ENCODE assay signal across 10 cellular contexts in the genomic region with DNA sequence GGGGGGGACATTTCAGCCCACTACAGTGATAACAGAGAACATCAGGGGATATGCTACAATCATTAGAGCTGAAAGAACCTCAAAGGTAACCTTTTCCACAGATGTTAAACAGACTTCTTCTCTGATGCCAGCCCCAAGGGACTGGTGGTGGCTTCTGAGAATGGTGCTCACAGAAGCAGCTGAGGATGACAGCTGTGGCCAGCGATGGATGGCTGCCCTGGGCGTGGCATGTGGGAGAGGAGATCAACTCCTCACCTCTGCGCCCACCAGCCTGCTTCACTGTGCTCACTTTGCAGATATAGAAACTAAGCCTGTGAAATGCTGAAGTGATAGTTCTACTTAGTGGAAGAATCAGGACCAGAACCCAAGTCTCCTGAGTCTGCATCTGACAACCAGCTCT. TPM values are rescaled to one million over a fixed set of nuclear protein-coding genes. Genes with fewer than 3 reads are reported as not detected.
DNase-seq lines count a peak whose midpoint lies in the region; ATAC-seq and TF ChIP-seq lines count a peak whose summit lies in the region.
"Had no signal": no experiment of that assay in that cellular context is flagged by ENCODE, and none has a peak within 500 bp of the region (broad histone marks: within the 10 kb centered on the region; RNA-seq: fewer than 3 reads in every experiment).

No MANE protein-coding gene starts in this region.

- H3K4me3 Mint-ChIP-seq in naive B cell: peak overlapping the region; percentile 30 to 91 (median 80)
- H3K4me3 Mint-ChIP-seq in CD4-positive, alpha-beta memory T cell: no peak overlapping the region

- H3K9ac ChIP-seq in PC-3 (ENCODE audit: low read length): no peak overlapping the region

- H3K4me3 ChIP-seq in PC-3 (ENCODE audit: low read length): no peak overlapping the region
- H3K4me3 ChIP-seq in CD4-positive, alpha-beta memory T cell (ENCODE audit: low read length in 2 of 2): no peak overlapping the region

- BruUV-seq in PC-3 (replicated peaks; lab: Mats Ljungman, UMichigan): no TSS peak

- peaks cover 62 to 83% (median 71%) of the 10 kb centered on the region in 3 donors for H3K4me1 Mint-ChIP-seq in naive B cell
- H3K4me1 Mint-ChIP-seq in CD4-positive, alpha-beta memory T cell: peaks cover 28 to 60% (median 50%) of the 10 kb centered on the region in 4 donors

- POLR2A ChIA-PET in PC-3 (lab: Charles Lee; ENCODE audit: unreplicated experiment): no interaction called here
- POLR2A ChIA-PET in CD4-positive, alpha-beta memory T cell (lab: Charles Lee; ENCODE audit: partially characterized antibody): interaction anchor here (0.7 to 0.8 kb wide), 2 partner anchors 14 to 76 kb away, joined by 3 read pairs; no protein-coding TSS in a partner anchor

- H3K79me2 ChIP-seq in PC-3 (ENCODE audit: low read length): no peaks in the 10 kb centered on the region

- peak; percentile 80 for ATAC-seq in GM18868 (IDR thresholded peaks at IDR 0.05; ENCODE audit: unreplicated experiment)
- peak; percentile 76 for ATAC-seq in GM21723 (IDR thresholded peaks at IDR 0.05; ENCODE audit: unreplicated experiment)
- peak; percentile 92 for ATAC-seq in HG03469 (IDR thresholded peaks at IDR 0.05; ENCODE audit: unreplicated experiment)
- ATAC-seq in naive B cell (ENCODE audit: low read depth in 2 of 2): peak; percentile 92 to 93
- no peak for ATAC-seq in PC-3

- no peak overlapping the region for H3K27ac ChIP-seq in PC-3 (ENCODE audit: low read length)
- H3K27ac ChIP-seq in CD4-positive, alpha-beta memory T cell (ENCODE audit: low read depth, low read length): no peak overlapping the region

- intact Hi-C loops in PC-3 (cut with micrococcal nuclease): no loop called here
- intact Hi-C loops in CD4-positive, alpha-beta memory T cell (cut with micrococcal nuclease): no loop called here

- H4K20me1 ChIP-seq in PC-3 (ENCODE audit: low read length): no peaks in the 10 kb centered on the region

- no peak overlapping the region for H2AFZ ChIP-seq in PC-3 (ENCODE audit: low read length)

- no peak for TF ChIP-seq CTCF in PC-3 (conservative IDR thresholded peaks at IDR 0.05; ENCODE audit: low read depth, low read length)

- no peaks in the 10 kb centered on the region for H3K27me3 Mint-ChIP-seq in naive B cell
- no peaks in the 10 kb centered on the region for H3K27me3 Mint-ChIP-seq in CD4-positive, alpha-beta memory T cell

- peak overlapping the region; percentile 90 to 99 (median 98) for H3K27ac Mint-ChIP-seq in naive B cell
- H3K27ac Mint-ChIP-seq in CD4-positive, alpha-beta memory T cell: peak overlapping the region in 3 of 7 donors; percentile 35 to 64 (median 57)

- H3K9me3 ChIP-seq in PC-3 (ENCODE audit: low read length): no peaks in the 10 kb centered on the region
- H3K9me3 ChIP-seq in CD4-positive, alpha-beta memory T cell (ENCODE audit: control insufficient read depth in 1 of 2, low read length in 2 of 2): peaks cover 0 to 4% of the 10 kb centered on the region in 2 donors

- CTCF ChIA-PET in PC-3 (lab: Charles Lee): no interaction called here
- CTCF ChIA-PET in CD4-positive, alpha-beta memory T cell (lab: Charles Lee; ENCODE audit: partially characterized antibody): no interaction called here

- no peaks in the 10 kb centered on the region for H3K9me2 ChIP-seq in PC-3 (replicated peaks; ENCODE audit: low read length)

- H3K36me3 ChIP-seq in PC-3 (ENCODE audit: low read depth, low read length): peaks cover 3% of the 10 kb centered on the region; the same call in 1 of the 2 replicates
- H3K36me3 ChIP-seq in CD4-positive, alpha-beta memory T cell (ENCODE audit: insufficient read depth, low read length): no peaks in the 10 kb centered on the region

- no peaks in the 10 kb centered on the region for H3K27me3 ChIP-seq in PC-3 (ENCODE audit: low read length)
- H3K27me3 ChIP-seq in CD4-positive, alpha-beta memory T cell (ENCODE audit: insufficient read depth, low read length): no peaks in the 10 kb centered on the region

- no peaks in the 10 kb centered on the region for H3K4me1 ChIP-seq in PC-3 (ENCODE audit: insufficient read depth, low read length)
- H3K4me1 ChIP-seq in CD4-positive, alpha-beta memory T cell (ENCODE audit: insufficient read depth, low read length): peaks cover 10% of the 10 kb centered on the region

- DNase-seq in naive B cell (peak; percentile 93), PC-3 (no peak), putamen (ENCODE audit: low spot score) (no peak), kidney tubule cell (ENCODE audit: low spot score) (no peak)
- DNase-seq in CD4-positive, alpha-beta memory T cell: no peak
- DNase-seq: NCI-H1417 treated with DMSO at 0.1 percent for 48 hours, retina had no signal

- no peaks in the 10 kb centered on the region for H3F3A ChIP-seq in PC-3 (ENCODE audit: low read length, unreplicated experiment)

- H3K4me2 ChIP-seq in PC-3 (ENCODE audit: low read length): no peak overlapping the region

- peaks cover 4 to 16% of the 10 kb centered on the region in 2 donors for H3K36me3 Mint-ChIP-seq in naive B cell
- peaks cover 29 to 42% of the 10 kb centered on the region in 2 donors for H3K36me3 Mint-ChIP-seq in CD4-positive, alpha-beta memory T cell

- H3K9me3 Mint-ChIP-seq in naive B cell: peaks cover 0 to 11% (median 6%) of the 10 kb centered on the region in 7 donors
- H3K9me3 Mint-ChIP-seq in CD4-positive, alpha-beta memory T cell: peaks cover 0 to 9% (median 7%) of the 10 kb centered on the region in 8 donors

RNA-seq across cellular contexts. Expression of gene FOXN3, which starts 33.0 kb away (rescaled TPM):
- 10 to 100 TPM; 47.8 to 77.5 (median 58.7) TPM for polyA plus RNA-seq in naive B cell (ENCODE audit: low read depth in 6 of 6)
- total RNA-seq in PC-3 (2014; rRNA removed): 13.2 and 13.3 TPM in 2 replicates
- total RNA-seq in CD4-positive, alpha-beta memory T cell: 100 to 1,000 TPM; 109 to 111 TPM
- 100 to 1,000 TPM in 1 of 2 donors, 10 to 100 TPM in 1; 92.6 to 103 TPM for polyA plus RNA-seq in CD4-positive, alpha-beta memory T cell

Comparison
In these comparisons a context has a peak if more than half of its experiments do, and no peak if none do; other contexts are left out.
1. H3K4me3 Mint-ChIP-seq: peak in naive B cell (8 of 8); none in CD4-positive, alpha-beta memory T cell (0 of 8).